25 cellular contexts compared by ENCODE assay signal in genomic region chr12:93712204-93712603, GRCh38. TPM values are rescaled to one million over a fixed set of nuclear protein-coding genes. Genes with fewer than 3 reads are reported as not detected.
DNase-seq lines count a peak whose midpoint lies in the region; ATAC-seq and TF ChIP-seq lines count a peak whose summit lies in the region.
"Had no signal": no experiment of that assay in that cellular context is flagged by ENCODE, and none has a peak within 500 bp of the region (broad histone marks: within the 10 kb centered on the region; RNA-seq: fewer than 3 reads in every experiment).

No MANE protein-coding gene starts in this region.

- peak overlapping the region; percentile 19 for H3K27ac Mint-ChIP-seq in Caco-2 (ENCODE audit: unreplicated experiment)
- H3K27ac Mint-ChIP-seq: CD4-positive, CD25-positive, alpha-beta regulatory T cell; stimulated activated naive B cell treated with anti-CD40 and anti-IgM and Interleukin-4, amounts not matched to agents 10 μg/mL and 1 μg/mL and 100 μg/mL, for 72 hours had no signal

- no peak for ATAC-seq in psoas muscle
- ATAC-seq: stimulated activated naive B cell treated with anti-CD40 and anti-IgM and Interleukin-4, amounts not matched to agents 10 μg/mL and 1 μg/mL and 100 μg/mL, for 72 hours had no signal

- POLR2A ChIA-PET in Caco-2 (lab: Charles Lee): no interaction called here

- H3K4me1 ChIP-seq in Caco-2 (peaks cover 6% of the 10 kb centered on the region), rectal smooth muscle tissue (ENCODE audit: control insufficient read depth, insufficient read depth, low read length) (peaks cover 6% of the 10 kb centered on the region), psoas muscle (peaks cover 28% of the 10 kb centered on the region)
- H3K4me1 ChIP-seq: SJCRH30 had no signal

- H3K4me1 Mint-ChIP-seq in Caco-2 (ENCODE audit: low read depth, unreplicated experiment): peaks cover 31% of the 10 kb centered on the region

- DNase-seq in Caco-2 (no peak), LNCaP clone FGC (ENCODE audit: low read depth) (peak; percentile 61), fibroblast of villous mesenchyme (ENCODE audit: low read depth) (peak; percentile 49), psoas muscle (no peak), AG20443 (ENCODE audit: low spot score) (no peak), NCI-H187 (lab: John Stamatoyannopoulos, UW) (no peak), AML-193 (lab: John Stamatoyannopoulos, UW) (no peak)
- DNase-seq: activated CD4-positive, alpha-beta T cell treated with anti-CD3 and anti-CD28 coated beads, Interleukin-2, amount 50 U/mL, for 48 hours; activated CD4-positive, CD25-positive, alpha-beta regulatory T cell; activated CD8-positive, alpha-beta memory T cell treated with anti-CD3 and anti-CD28 coated beads, Interleukin-2, amount 50 U/mL, for 4 hours; activated effector memory CD4-positive, alpha-beta T cell treated with Interleukin-2 at 50 U/mL for 16 hours; CD4-positive, CD25-positive, alpha-beta regulatory T cell; effector CD4-positive, alpha-beta T cell; HCEC 1CT; mammary epithelial cell; NCI-H2081 treated with DMSO at 0.1 percent for 48 hours; NCI-H524 treated with DMSO at 0.1 percent for 48 hours; Peyer's patch; SJCRH30; stimulated activated CD4-positive, alpha-beta T cell treated with anti-CD3 and anti-CD28 coated beads, Interleukin-12 subunit alpha, Interleukin-12 subunit beta, amount 100 ng/mL, for 4 hours; stimulated activated CD4-positive, alpha-beta T cell treated with anti-CD3 and anti-CD28 coated beads, Interleukin-4, amount 100 ng/mL, for 24 hours; stimulated activated naive B cell treated with anti-CD40 and anti-IgM and Interleukin-4, amounts not matched to agents 10 μg/mL and 1 μg/mL and 100 μg/mL, for 72 hours had no signal

- peak overlapping the region; percentile 21 for H3K27ac ChIP-seq in rectal smooth muscle tissue (ENCODE audit: low read depth, low read length)
- H3K27ac ChIP-seq in psoas muscle: no peak overlapping the region
- H3K27ac ChIP-seq: epithelial cell of prostate, neutrophil, SJCRH30 had no signal

- BruUV-seq in Caco-2 (replicated peaks; lab: Mats Ljungman, UMichigan): no TSS peak

- H3K27me3 ChIP-seq in Caco-2 (replicated peaks; ENCODE audit: control insufficient read depth, insufficient read depth, low read length) (no peaks in the 10 kb centered on the region), rectal smooth muscle tissue (ENCODE audit: control insufficient read depth, insufficient read depth, low read length) (no peaks in the 10 kb centered on the region), psoas muscle (ENCODE audit: insufficient read depth in 3 of 3, low read length in 2 of 3) (no peaks in the 10 kb centered on the region)
- H3K27me3 ChIP-seq: neutrophil, Peyer's patch, SJCRH30 had no signal

- peaks cover 52% of the 10 kb centered on the region for H3K9me3 Mint-ChIP-seq in Caco-2 (ENCODE audit: unreplicated experiment)

- H3K9me3 ChIP-seq in Caco-2: peaks cover 22% of the 10 kb centered on the region
- H3K9me3 ChIP-seq in psoas muscle: peaks cover 15% of the 10 kb centered on the region
- H3K9me3 ChIP-seq: neutrophil, Peyer's patch had no signal

- H3K36me3 Mint-ChIP-seq in Caco-2 (ENCODE audit: insufficient read depth, unreplicated experiment): peaks cover 75% of the 10 kb centered on the region

- no peak overlapping the region for H3K9ac ChIP-seq in rectal smooth muscle tissue (ENCODE audit: low read length)

- WGBS in psoas muscle, 3 donors: 83 to 95% (median 88%) methylated on average over 3 of the region's 3 CpGs

- TF ChIP-seq CTCF in Caco-2 (IDR thresholded peaks at IDR 0.05; ENCODE audit: insufficient read depth in 1 of 2, low read depth in 1 of 2, low read length in 1 of 2, severe bottlenecking in 1 of 2, unreplicated experiment in 1 of 2) (no peak), LNCaP clone FGC (IDR thresholded peaks at IDR 0.05; ENCODE audit: control insufficient read depth, extremely low read depth, insufficient read depth) (no peak), fibroblast of villous mesenchyme (IDR thresholded peaks at IDR 0.05; ENCODE audit: insufficient read depth, low read depth, low read length) (no peak), psoas muscle (IDR thresholded peaks at IDR 0.05) (no peak)

- CTCF ChIA-PET in Caco-2 (lab: Charles Lee): no interaction called here

- no peaks in the 10 kb centered on the region for H3K27me3 Mint-ChIP-seq in Caco-2 (ENCODE audit: insufficient read depth, unreplicated experiment)
- H3K27me3 Mint-ChIP-seq: CD4-positive, CD25-positive, alpha-beta regulatory T cell; stimulated activated naive B cell treated with anti-CD40 and anti-IgM and Interleukin-4, amounts not matched to agents 10 μg/mL and 1 μg/mL and 100 μg/mL, for 72 hours had no signal

- no peak overlapping the region for H3K4me3 Mint-ChIP-seq in Caco-2 (ENCODE audit: unreplicated experiment)
- H3K4me3 Mint-ChIP-seq: CD4-positive, CD25-positive, alpha-beta regulatory T cell; stimulated activated naive B cell treated with anti-CD40 and anti-IgM and Interleukin-4, amounts not matched to agents 10 μg/mL and 1 μg/mL and 100 μg/mL, for 72 hours had no signal

- intact Hi-C loops in Caco-2 (cut with micrococcal nuclease; ENCODE audit: unreplicated experiment): no loop called here
- intact Hi-C loops in psoas muscle (cut with DNase I): no loop called here

- H3K4me3 ChIP-seq in Caco-2 (ENCODE audit: low read depth, low read length): no peak overlapping the region
- H3K4me3 ChIP-seq in LNCaP clone FGC (ENCODE audit: low read depth, low read length): no peak overlapping the region
- no peak overlapping the region for H3K4me3 ChIP-seq in fibroblast of villous mesenchyme (ENCODE audit: low read depth, low read length)
- H3K4me3 ChIP-seq in rectal smooth muscle tissue (ENCODE audit: low read length): no peak overlapping the region
- no peak overlapping the region for H3K4me3 ChIP-seq in psoas muscle
- H3K4me3 ChIP-seq: Peyer's patch, SJCRH30 had no signal

- no peaks in the 10 kb centered on the region for H3K36me3 ChIP-seq in Caco-2 (ENCODE audit: control insufficient read depth, insufficient read depth, low read length)
- no peaks in the 10 kb centered on the region for H3K36me3 ChIP-seq in rectal smooth muscle tissue (ENCODE audit: control insufficient read depth, insufficient read depth, low read length)
- H3K36me3 ChIP-seq in psoas muscle (ENCODE audit: insufficient read depth in 1 of 2, low read depth in 1 of 2): no peaks in the 10 kb centered on the region
- H3K36me3 ChIP-seq: neutrophil, Peyer's patch, SJCRH30 had no signal

RNA-seq across cellular contexts. Expression of gene CRADD, which starts 35.0 kb away (rescaled TPM):
- 29.2 and 30.6 TPM in 2 replicates for total RNA-seq in Caco-2 (2022)
- total RNA-seq in fibroblast of villous mesenchyme: 11.0 and 12.5 TPM in 2 replicates
- 10 to 100 TPM; 12.7 to 21.1 (median 14.7) TPM for total RNA-seq in psoas muscle
- 10 to 100 TPM; 11.0 to 12.1 (median 11.5) TPM for polyA plus RNA-seq in psoas muscle

Comparison
In these comparisons a context has a peak if more than half of its experiments do, and no peak if none do; other contexts are left out.
1. DNase-seq: peak in LNCaP clone FGC (single experiment) and fibroblast of villous mesenchyme (single experiment); none in Caco-2 (0 of 2), psoas muscle (0 of 2), AG20443 (single experiment), NCI-H187 (0 of 2) and AML-193 (0 of 2).